ENCODE assay signal across 18 cellular contexts in the genomic region with DNA sequence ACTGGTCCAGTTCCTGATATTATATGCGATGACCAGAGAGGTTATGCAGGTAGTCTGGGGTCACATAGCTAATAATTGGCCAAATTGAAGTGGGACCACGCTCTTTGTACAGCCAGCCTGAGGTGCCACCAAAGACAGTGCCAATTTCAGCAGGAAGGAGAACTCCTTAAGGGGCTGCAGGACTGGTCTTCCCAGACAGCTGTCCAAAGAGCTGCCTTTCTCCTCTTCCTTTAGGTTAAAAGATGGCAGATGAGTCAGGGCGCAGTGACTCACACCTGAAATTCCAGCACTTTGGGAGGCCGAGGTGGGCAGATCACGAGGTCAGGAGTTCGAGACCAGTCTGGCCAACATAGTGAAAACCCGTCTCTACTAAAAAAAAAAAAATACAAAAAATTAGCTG.
"Had no signal": no experiment of that assay in that cellular context is flagged by ENCODE, and none has a peak within 500 bp of the region (broad histone marks: within the 10 kb centered on the region; RNA-seq: fewer than 3 reads in every experiment).

No MANE protein-coding gene starts in this region.

- H3K9me3 ChIP-seq: vagina had no signal

- H3K27ac Mint-ChIP-seq: activated CD8-positive, alpha-beta T cell treated with anti-CD3 and anti-CD28 coated beads for 36 hours; activated T-helper 1 cell treated with anti-CD3 and anti-CD28 coated beads, Interleukin-12 subunit alpha, Interleukin-12 subunit beta, Interleukin-2, Interleukin-4 antibody, amounts not matched to agents 30 ng/mL and 10 ng/mL and 1 ng/mL, durations not matched to agents 14 hours and 24 hours and 36 hours; WTC11 had no signal

- H3K4me3 Mint-ChIP-seq: activated CD8-positive, alpha-beta T cell treated with anti-CD3 and anti-CD28 coated beads for 36 hours; activated T-helper 1 cell treated with anti-CD3 and anti-CD28 coated beads, Interleukin-12 subunit alpha, Interleukin-12 subunit beta, Interleukin-2, Interleukin-4 antibody, amounts not matched to agents 30 ng/mL and 10 ng/mL and 1 ng/mL, durations not matched to agents 14 hours and 24 hours and 36 hours; WTC11 had no signal

- ATAC-seq: activated CD8-positive, alpha-beta T cell treated with anti-CD3 and anti-CD28 coated beads for 36 hours; left ventricle myocardium superior; right cardiac atrium; WTC11 had no signal

- H3K27ac ChIP-seq: tibial artery, vagina had no signal

- H3K9me3 Mint-ChIP-seq: activated T-helper 1 cell treated with anti-CD3 and anti-CD28 coated beads, Interleukin-12 subunit alpha, Interleukin-12 subunit beta, Interleukin-2, Interleukin-4 antibody, amounts not matched to agents 30 ng/mL and 10 ng/mL and 1 ng/mL, durations not matched to agents 14 hours and 24 hours and 36 hours had no signal

- H3K36me3 ChIP-seq: tibial artery, vagina had no signal

- DNase-seq: activated CD4-positive, alpha-beta T cell treated with anti-CD3 and anti-CD28 coated beads for 4 hours; activated CD8-positive, alpha-beta T cell treated with anti-CD3 and anti-CD28 coated beads for 36 hours; anterior cingulate cortex; cerebellar nuclear complex; dermis blood vessel endothelial cell; hypothalamus; kidney glomerular epithelial cell; left ventricle myocardium superior; right cardiac atrium; stimulated activated CD4-positive, alpha-beta T cell treated with anti-CD3 and anti-CD28 coated beads, Interleukin-15, amount 100 ng/mL, for 24 hours; stimulated activated CD4-positive, alpha-beta T cell treated with anti-CD3 and anti-CD28 coated beads, Interleukin-4, amount 100 ng/mL, for 1 hour; stimulated activated naive CD4-positive, alpha-beta T cell; T-helper 2 cell had no signal

- H3K4me3 ChIP-seq: skin epidermis, tibial artery, vagina had no signal

- H3K27me3 ChIP-seq: tibial artery, vagina had no signal
